Comparison of ENCODE assay signal across 8 cellular contexts in genomic region chr16:72093448-72094265, GRCh38. TPM values are rescaled to one million over a fixed set of nuclear protein-coding genes. Genes with fewer than 3 reads are reported as not detected.
DNase-seq lines count a peak whose midpoint lies in the region; ATAC-seq and TF ChIP-seq lines count a peak whose summit lies in the region.

DHX38 (plus strand) TSS chr16:72093847; CDS start chr16:72096158, 2,311 bp downstream.
TXNL4B (minus strand) TSS chr16:72093620; CDS start chr16:72090749, 2,871 bp downstream.

- H3K27ac Mint-ChIP-seq in GM23338 (peak within 1 kb of the TSS; percentile 98), naive B cell (peak within 1 kb of the TSS; percentile 98 to 100 (median 100))
- H3K27ac Mint-ChIP-seq in stimulated activated memory B cell treated with anti-CD40 and anti-IgM and Interleukin-4, amounts not matched to agents 10 μg/mL and 1 μg/mL and 100 μg/mL, for 72 hours: peak within 1 kb of the TSS; percentile 94

- H3K9me3 ChIP-seq in DOHH2 (ENCODE audit: control insufficient read depth, insufficient read depth, low read length): no peaks in the 10 kb centered on the region

- H3K4me1 Mint-ChIP-seq in GM23338 (peaks cover 10% of the 10 kb centered on the region), naive B cell (peaks cover 56 to 72% (median 59%) of the 10 kb centered on the region in 3 donors)
- peaks cover 62% of the 10 kb centered on the region for H3K4me1 Mint-ChIP-seq in stimulated activated memory B cell treated with anti-CD40 and anti-IgM and Interleukin-4, amounts not matched to agents 10 μg/mL and 1 μg/mL and 100 μg/mL, for 72 hours

- H3K79me2 ChIP-seq in DOHH2 (ENCODE audit: control insufficient read depth, low read length): peaks cover 56% of the 10 kb centered on the region
- peaks cover 48% of the 10 kb centered on the region for H3K79me2 ChIP-seq in GM23338 (replicated peaks; ENCODE audit: insufficient read depth)

- no peaks in the 10 kb centered on the region for H3K27me3 ChIP-seq in DOHH2 (ENCODE audit: control insufficient read depth, low read length)
- no peaks in the 10 kb centered on the region for H3K27me3 ChIP-seq in GM23338 (ENCODE audit: insufficient read depth)

- H3K27ac ChIP-seq in DOHH2 (ENCODE audit: low read depth, low read length) (peak within 1 kb of the TSS; percentile 34), GM23338 (ENCODE audit: low read depth) (peak within 1 kb of the TSS; percentile 54; the same call in 1 of the 2 replicates)

- H3K36me3 ChIP-seq in DOHH2 (ENCODE audit: control insufficient read depth, low read length) (peaks cover 46% of the 10 kb centered on the region), GM23338 (ENCODE audit: insufficient read depth) (no peaks in the 10 kb centered on the region)

- DNase-seq in GM23338 (ENCODE audit: low spot score) (peak; percentile 99), LHCN-M2 (ENCODE audit: low read depth) (peak; percentile 99), RPMI8226 (peak; percentile 98), fibroblast of gingiva (ENCODE audit: low read depth) (peak; percentile 98), naive B cell (peak; percentile 94)
- peak; percentile 70 to 82 for DNase-seq in activated T-helper 1 cell treated with anti-CD3 and anti-CD28 coated beads, Interleukin-2, amount 50 U/mL, for 16 hours (ENCODE audit: low read depth in 1 of 2, low spot score in 1 of 2)

- no peaks in the 10 kb centered on the region for H3F3A ChIP-seq in DOHH2 (ENCODE audit: control insufficient read depth, insufficient read depth)
- H3F3A ChIP-seq in GM23338 (replicated peaks; ENCODE audit: low read depth): no peaks in the 10 kb centered on the region

- H3K9me3 Mint-ChIP-seq in GM23338 (no peaks in the 10 kb centered on the region), naive B cell (no peaks in the 10 kb centered on the region)
- no peaks in the 10 kb centered on the region for H3K9me3 Mint-ChIP-seq in stimulated activated memory B cell treated with anti-CD40 and anti-IgM and Interleukin-4, amounts not matched to agents 10 μg/mL and 1 μg/mL and 100 μg/mL, for 72 hours

- ATAC-seq in GM23338: peak; percentile 98
- peak; percentile 93 for ATAC-seq in naive B cell (ENCODE audit: low read depth in 2 of 2)
- peak; percentile 100 for ATAC-seq in stimulated activated memory B cell treated with anti-CD40 and anti-IgM and Interleukin-4, amounts not matched to agents 10 μg/mL and 1 μg/mL and 100 μg/mL, for 72 hours

- H3K4me3 Mint-ChIP-seq in GM23338 (peak within 1 kb of the TSS; percentile 99), naive B cell (peak within 1 kb of the TSS; percentile 97 to 100 (median 99))
- H3K4me3 Mint-ChIP-seq in stimulated activated memory B cell treated with anti-CD40 and anti-IgM and Interleukin-4, amounts not matched to agents 10 μg/mL and 1 μg/mL and 100 μg/mL, for 72 hours: peak within 1 kb of the TSS; percentile 96

- H3K27me3 Mint-ChIP-seq in GM23338 (ENCODE audit: insufficient read depth, low read depth, poor library complexity) (no peaks in the 10 kb centered on the region), naive B cell (no peaks in the 10 kb centered on the region)
- H3K27me3 Mint-ChIP-seq in stimulated activated memory B cell treated with anti-CD40 and anti-IgM and Interleukin-4, amounts not matched to agents 10 μg/mL and 1 μg/mL and 100 μg/mL, for 72 hours: no peaks in the 10 kb centered on the region

- no peak for TF ChIP-seq CTCF in DOHH2 (IDR thresholded peaks at IDR 0.05; ENCODE audit: low read depth, low read length, poor library complexity, severe bottlenecking)
- no peak for TF ChIP-seq CTCF in GM23338 (conservative IDR thresholded peaks at IDR 0.05; ENCODE audit: low read depth in 2 of 2)

- H3K36me3 Mint-ChIP-seq in GM23338 (ENCODE audit: low read depth) (peaks cover 37% of the 10 kb centered on the region), naive B cell (peaks cover 27 to 35% of the 10 kb centered on the region in 2 donors)
- peaks cover 49% of the 10 kb centered on the region for H3K36me3 Mint-ChIP-seq in stimulated activated memory B cell treated with anti-CD40 and anti-IgM and Interleukin-4, amounts not matched to agents 10 μg/mL and 1 μg/mL and 100 μg/mL, for 72 hours

- H3K4me1 ChIP-seq in DOHH2 (ENCODE audit: control insufficient read depth, low read length): peaks cover 20% of the 10 kb centered on the region
- H3K4me1 ChIP-seq in GM23338 (ENCODE audit: insufficient read depth): peaks cover 14% of the 10 kb centered on the region

- H2AFZ ChIP-seq in GM23338: peak within 1 kb of the TSS; percentile 38; the same call in 1 of the 2 replicates

- H3K4me3 ChIP-seq in DOHH2 (ENCODE audit: low read length) (peak within 1 kb of the TSS; percentile 80), GM23338 (peak within 1 kb of the TSS; percentile 89)

- H3K9me2 ChIP-seq in DOHH2 (replicated peaks; ENCODE audit: control insufficient read depth, low read length): no peaks in the 10 kb centered on the region
- H3K9me2 ChIP-seq in GM23338 (ENCODE audit: insufficient read depth): no peaks in the 10 kb centered on the region

- H3K4me2 ChIP-seq in DOHH2 (ENCODE audit: low read length): peak within 1 kb of the TSS; percentile 86
- H3K4me2 ChIP-seq in GM23338: peak within 1 kb of the TSS; percentile 99

- H4K20me1 ChIP-seq in DOHH2 (ENCODE audit: control insufficient read depth, insufficient read depth, low read depth, low read length): 0 out of 2 replicates have a peak, but pooled peaks cover 4% of the 10 kb centered on the region
- peaks cover 7% of the 10 kb centered on the region; the same call in 1 of the 2 replicates for H4K20me1 ChIP-seq in GM23338 (replicated peaks; ENCODE audit: insufficient read depth)

TF ChIP-seq in GM23338, 12 proteins besides CTCF, POLR2A, EP300 and RAD21:
- TF ChIP-seq ZNF114 (CRISPR knock-in tag; IDR thresholded peaks at IDR 0.05): no peak
- TF ChIP-seq REST (IDR thresholded peaks at IDR 0.05; ENCODE audit: unreplicated experiment): no peak
- peak; percentile 92 for TF ChIP-seq ETS1 (IDR thresholded peaks at IDR 0.05)
- peak; percentile 87 for TF ChIP-seq CREB1 (CRISPR knock-in tag; IDR thresholded peaks at IDR 0.05; ENCODE audit: low read depth)
- TF ChIP-seq POLR2AphosphoS5 (IDR thresholded peaks at IDR 0.05; ENCODE audit: low read depth): peak; percentile 56; the same call in 1 of the 2 replicates
- TF ChIP-seq STAT1 (IDR thresholded peaks at IDR 0.05; ENCODE audit: unreplicated experiment): no peak
TF ChIP-seq in GM23338: peak in this region for 3.

RNA-seq across cellular contexts. Expression of gene DHX38, which starts in this region (rescaled TPM):
- 34.2 and 46.4 TPM in 2 replicates for total RNA-seq in GM23338 (2014; rRNA removed; shearing (Covaris generic))
- 31.4 and 32.9 TPM in 2 replicates for polyA plus RNA-seq in GM23338 (2016; fragmentation: Nextera tagmentation; extraction: Ambion mirVana)
- total RNA-seq in LHCN-M2 (2014; rRNA removed): 36.5 and 46.3 TPM in 2 replicates
- polyA plus RNA-seq in LHCN-M2 (2012): 45.0 TPM
- 10 to 100 TPM; 15.3 to 29.6 (median 20.1) TPM for polyA plus RNA-seq in naive B cell (ENCODE audit: low read depth in 6 of 6)

RNA-seq across cellular contexts. Expression of gene TXNL4B, which starts in this region (rescaled TPM):
- total RNA-seq in GM23338 (2014; rRNA removed; shearing (Covaris generic)): 8.9 and 9.0 TPM in 2 replicates
- polyA plus RNA-seq in GM23338 (2016; fragmentation: Nextera tagmentation; extraction: Ambion mirVana) (3.7 and 4.6 TPM in 2 replicates), naive B cell (ENCODE audit: low read depth in 6 of 6) (10 to 100 TPM; 11.1 to 19.8 (median 16.0) TPM)
- 8.1 and 10.3 TPM in 2 replicates for total RNA-seq in LHCN-M2 (2014; rRNA removed)
- 7.5 TPM for polyA plus RNA-seq in LHCN-M2 (2012)

Comparison
In these comparisons a context has a peak if more than half of its experiments do, and no peak if none do; other contexts are left out.
1. Peak in every context shown above with its lines: DNase-seq, ATAC-seq, H3K4me3 ChIP-seq and H3K27ac ChIP-seq.